In genomic region chr18:21342372-21342771, GRCh38 we compare ENCODE assay signal across 2 cellular contexts.
TF ChIP-seq lines count a peak whose summit lies in the region.

No MANE protein-coding gene starts in this region.

TF ChIP-seq in GM23338, 12 proteins besides CTCF, POLR2A, EP300 and RAD21:
- peak; percentile 94 for TF ChIP-seq ZNF462 (CRISPR knock-in tag; IDR thresholded peaks at IDR 0.05)
- TF ChIP-seq STAT1 (IDR thresholded peaks at IDR 0.05; ENCODE audit: unreplicated experiment): no peak

TF ChIP-seq in HepG2, 621 proteins besides CTCF, POLR2A, EP300 and RAD21 (continued from another document):
- TF ChIP-seq E2F5 (CRISPR knock-in tag; conservative IDR thresholded peaks at IDR 0.05): no peak
- TF ChIP-seq GMEB1 (CRISPR knock-in tag; IDR thresholded peaks at IDR 0.05; ENCODE audit: borderline replicate concordance): no peak
